In genomic region chr17:5283531-5284315, GRCh38 we compare ENCODE assay signal across 8 cellular contexts. TPM values are rescaled to one million over a fixed set of nuclear protein-coding genes. Genes with fewer than 3 reads are reported as not detected.
A peak's percentile ranks its signal among the peaks of the same experiment; 100 is the strongest.
DNase-seq lines count a peak whose midpoint lies in the region; ATAC-seq and TF ChIP-seq lines count a peak whose summit lies in the region.

No MANE protein-coding gene starts in this region.

- no peaks in the 10 kb centered on the region for H3K27me3 Mint-ChIP-seq in activated naive CD8-positive, alpha-beta T cell

- H3K36me3 Mint-ChIP-seq in activated naive CD8-positive, alpha-beta T cell, result no peaks in the 10 kb centered on the region

- intact Hi-C loops in cardiac septum (cut with DNase I), result no loop called here

- H3K4me1 ChIP-seq in right atrium auricular region, result peaks cover 0 to 28% of the 10 kb centered on the region in 2 donors

- H3K27ac Mint-ChIP-seq in activated naive CD8-positive, alpha-beta T cell, result peak overlapping the region; percentile 23

- H3K4me1 Mint-ChIP-seq in activated naive CD8-positive, alpha-beta T cell (ENCODE audit: low read depth), result peaks cover 43% of the 10 kb centered on the region

- no peak for DNase-seq in right atrium auricular region (ENCODE audit: low spot score)
- DNase-seq in cardiac septum (ENCODE audit: low spot score), result no peak
- DNase-seq in kidney tubule cell (ENCODE audit: low spot score), result peak; percentile 48
- DNase-seq in DMS153 (lab: John Stamatoyannopoulos, UW), result no peak
- DNase-seq in left lobe of liver (ENCODE audit: low spot score), result no peak
- no peak for DNase-seq in HPDE6-E6E7 (ENCODE audit: extremely low spot score)

- H3K27ac ChIP-seq in right atrium auricular region, result peak overlapping the region in 1 of 2 donors; percentile 93

- no peak for TF ChIP-seq CTCF in right atrium auricular region (IDR thresholded peaks at IDR 0.05)

- no peaks in the 10 kb centered on the region for H3K9me3 Mint-ChIP-seq in activated naive CD8-positive, alpha-beta T cell (ENCODE audit: low read depth)

- ATAC-seq in GM21423 (IDR thresholded peaks at IDR 0.05; ENCODE audit: unreplicated experiment) (no peak), left lobe of liver (no peak)

- no peaks in the 10 kb centered on the region for H3K36me3 ChIP-seq in right atrium auricular region

- no peaks in the 10 kb centered on the region for H3K27me3 ChIP-seq in right atrium auricular region

- H3K4me3 Mint-ChIP-seq in activated naive CD8-positive, alpha-beta T cell, result peak overlapping the region; percentile 86

- H3K4me3 ChIP-seq in right atrium auricular region, result peak overlapping the region; percentile 76 to 93

- H3K9me3 ChIP-seq in right atrium auricular region, result no peaks in the 10 kb centered on the region

RNA-seq across cellular contexts. Expression of gene RABEP1, which starts 1.6 kb away (rescaled TPM):
- total RNA-seq in right atrium auricular region, result 10 to 100 TPM; 29.6 to 34.1 TPM
- 65.2 TPM for total RNA-seq in cardiac septum
- 16.8 TPM for total RNA-seq in left lobe of liver

RNA-seq across cellular contexts. Expression of gene SCIMP, which starts 49.1 kb away (rescaled TPM):
- 1 to 10 TPM; 1.1 to 2.8 TPM for total RNA-seq in right atrium auricular region
- total RNA-seq in cardiac septum, result 0.62 TPM
- 2.3 TPM for total RNA-seq in left lobe of liver
